ENCODE assay signal across 9 cellular contexts in genomic region chr18:10490401-10491289, GRCh38. TPM values are rescaled to one million over a fixed set of nuclear protein-coding genes. Genes with fewer than 3 reads are reported as not detected.
DNase-seq lines count a peak whose midpoint lies in the region; ATAC-seq and FAIRE-seq lines count a peak whose summit lies in the region.
"Had no signal": no experiment of that assay in that cellular context is flagged by ENCODE, and none has a peak within 500 bp of the region (broad histone marks: within the 10 kb centered on the region; RNA-seq: fewer than 3 reads in every experiment).

No MANE protein-coding gene starts in this region.

- peak; percentile 74 for DNase-seq in 8988T
- peak; percentile 30 for DNase-seq in SK-N-DZ (ENCODE audit: low spot score)
- DNase-seq in activated naive CD4-positive, alpha-beta T cell treated with anti-CD3 and anti-CD28 coated beads, Interleukin-2, amount 50 U/mL, for 16 hours, result peak; percentile 58
- DNase-seq in small intestine, result peak; percentile 58
- DNase-seq in NCI-H2196 treated with DMSO at 0.1 percent for 48 hours (lab: John Stamatoyannopoulos, UW; ENCODE audit: unreplicated experiment), result no peak
- DNase-seq in COLO829 (ENCODE audit: low spot score), result no peak

- no peaks in the 10 kb centered on the region for H3K36me3 ChIP-seq in small intestine (ENCODE audit: control insufficient read depth in 2 of 2, insufficient read depth in 2 of 2, low read length in 2 of 2)

- H3K4me3 ChIP-seq in small intestine (ENCODE audit: low read depth in 1 of 2, low read length in 2 of 2), result no peak overlapping the region
- H3K4me3 ChIP-seq: skin epidermis had no signal

- peak; percentile 92 for ATAC-seq in GM18870 (IDR thresholded peaks at IDR 0.05; ENCODE audit: unreplicated experiment)
- peak; percentile 92 for ATAC-seq in HG03060 (IDR thresholded peaks at IDR 0.05; ENCODE audit: low read depth, unreplicated experiment)

- H3K27me3 ChIP-seq in small intestine (ENCODE audit: control insufficient read depth in 2 of 2, insufficient read depth in 2 of 2, low read length in 2 of 2), result no peaks in the 10 kb centered on the region

- no peak for FAIRE-seq in small intestine (lab: Jason Lieb, UNC)

- H3K9me3 ChIP-seq in small intestine (ENCODE audit: control insufficient read depth, low read depth), result no peaks in the 10 kb centered on the region

- no peaks in the 10 kb centered on the region for H3K4me1 ChIP-seq in small intestine (ENCODE audit: control insufficient read depth in 2 of 2, insufficient read depth in 1 of 2, low read depth in 1 of 2, low read length in 1 of 2)

- WGBS in small intestine, 3 donors, result 60 to 70% (median 61%) methylated on average over 15 of the region's 15 CpGs

- H3K27ac ChIP-seq in small intestine (ENCODE audit: low read depth in 1 of 2, low read length in 1 of 2), result no peak overlapping the region

RNA-seq across cellular contexts. Expression of gene NAPG, which starts 35.2 kb away (rescaled TPM):
- polyA plus RNA-seq in SK-N-DZ (2014; cell fraction: cytosol; rRNA removed), result 25.0 and 28.7 TPM in 2 replicates
- 29.9 TPM in 2 replicates for polyA plus RNA-seq in SK-N-DZ (2014; cell fraction: nucleus; rRNA removed)
- polyA plus RNA-seq in small intestine, result 10 to 100 TPM; 11.1 to 18.6 (median 14.1) TPM

RNA-seq across cellular contexts. Expression of gene APCDD1, which starts 36.2 kb away (rescaled TPM):
- 1.7 and 3.3 TPM in 2 replicates for polyA plus RNA-seq in SK-N-DZ (2014; cell fraction: cytosol; rRNA removed)
- polyA plus RNA-seq in SK-N-DZ (2014; cell fraction: nucleus; rRNA removed), result 2.4 and 3.6 TPM in 2 replicates
- polyA plus RNA-seq in small intestine, result 10 to 100 TPM in 1 of 3 donors, 1 to 10 TPM in 1, under 1 TPM in 1; 0.67 to 21.6 (median 2.7) TPM

Comparison
In these comparisons a context has a peak if more than half of its experiments do, and no peak if none do; other contexts are left out.
1. DNase-seq: peak in 8988T (single experiment), SK-N-DZ (single experiment), activated naive CD4-positive, alpha-beta T cell treated with anti-CD3 and anti-CD28 coated beads, Interleukin-2, amount 50 U/mL, for 16 hours (single experiment) and small intestine (single experiment); none in NCI-H2196 treated with DMSO at 0.1 percent for 48 hours (single experiment) and COLO829 (single experiment).